1 cellular context compared by ENCODE assay signal in genomic region chr9:110579763-110580255, GRCh38.
TF ChIP-seq lines count a peak whose summit lies in the region.

No MANE protein-coding gene starts in this region.

TF ChIP-seq in endothelial cell of umbilical vein, 7 proteins besides CTCF, POLR2A, EP300 and RAD21:
- TF ChIP-seq MAX (IDR thresholded peaks at IDR 0.05; ENCODE audit: insufficient read depth, insufficient read length) (no peak), JUN (IDR thresholded peaks at IDR 0.05; ENCODE audit: borderline replicate concordance, insufficient read depth, insufficient read length, low read depth) (no peak), EZH2 (IDR thresholded peaks at IDR 0.05; ENCODE audit: borderline replicate concordance, low read depth, low read length, severe bottlenecking) (peak; percentile 2), MYC (IDR thresholded peaks at IDR 0.05; ENCODE audit: low read depth, low read length) (no peak)
